19 cellular contexts compared by ENCODE assay signal in the genomic region with DNA sequence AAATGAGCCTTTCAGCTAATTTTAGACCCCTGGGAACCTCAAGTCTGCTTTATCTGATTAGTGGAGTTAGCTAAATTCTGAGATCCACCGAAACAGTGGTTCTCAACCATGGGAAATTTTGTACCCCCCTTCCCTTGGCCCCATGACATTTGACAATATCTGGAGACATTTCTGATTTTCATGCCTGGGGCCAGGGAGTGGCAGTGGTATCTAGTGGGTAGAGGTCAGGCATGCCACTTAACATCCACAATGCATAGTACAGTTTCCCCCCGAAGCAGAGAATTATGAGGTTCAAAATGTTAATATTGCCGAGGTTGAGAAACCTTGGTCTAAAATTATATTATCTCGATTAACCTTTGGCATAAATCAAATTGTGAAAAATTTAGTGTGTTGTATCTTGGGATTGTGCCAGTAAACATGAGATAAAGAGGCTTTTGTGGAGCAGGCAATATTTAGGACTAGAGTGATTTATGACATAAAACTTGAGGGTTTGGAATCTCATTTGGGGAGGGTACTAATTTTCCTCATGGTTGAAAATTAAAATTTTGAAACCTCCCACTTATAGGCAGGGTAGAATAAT.
"Had no signal": no experiment of that assay in that cellular context is flagged by ENCODE, and none has a peak within 500 bp of the region (broad histone marks: within the 10 kb centered on the region; RNA-seq: fewer than 3 reads in every experiment).

No MANE protein-coding gene starts in this region.

- H3K9ac ChIP-seq: neural progenitor cell had no signal

- H3K36me3 ChIP-seq: gastroesophageal sphincter, neural progenitor cell, sigmoid colon, spleen, upper lobe of left lung had no signal

- H3K4me1 Mint-ChIP-seq: activated CD4-positive, alpha-beta T cell treated with anti-CD3 and anti-CD28 coated beads, Interleukin-2, amount 10 ng/mL, durations not matched to agents 24 days and 14 days; brain; neural progenitor cell; stimulated activated memory B cell treated with anti-CD40 and anti-IgM and Interleukin-4, amounts not matched to agents 10 μg/mL and 1 μg/mL and 100 μg/mL, for 72 hours had no signal

- H3K4me1 ChIP-seq: neural progenitor cell, spleen had no signal

- H3K4me3 Mint-ChIP-seq: activated CD4-positive, alpha-beta T cell treated with anti-CD3 and anti-CD28 coated beads, Interleukin-2, amount 10 ng/mL, durations not matched to agents 24 days and 14 days; activated CD8-positive, alpha-beta T cell treated with anti-CD3 and anti-CD28 coated beads, Interleukin-2, amount 10 ng/mL, durations not matched to agents 7 days and 5 days; activated naive CD4-positive, alpha-beta T cell treated with anti-CD3 and anti-CD28 coated beads for 36 hours; activated T-cell treated with anti-CD3 and anti-CD28 coated beads, Interleukin-2, amount 50 U/mL, for 24 hours; brain; neural progenitor cell; stimulated activated memory B cell treated with anti-CD40 and anti-IgM and Interleukin-4, amounts not matched to agents 10 μg/mL and 1 μg/mL and 100 μg/mL, for 72 hours; T-helper 1 cell treated with Interleukin-12 subunit alpha and Interleukin-12 subunit beta and Interleukin-4 antibody, amounts not matched to agents 30 μg/mL and 1 μg/mL, for 36 hours had no signal

- H3K36me3 Mint-ChIP-seq: neural progenitor cell had no signal

- ATAC-seq: activated CD8-positive, alpha-beta T cell treated with anti-CD3 and anti-CD28 coated beads, Interleukin-2, amount 10 ng/mL, durations not matched to agents 7 days and 5 days; gastroesophageal sphincter; stimulated activated memory B cell treated with anti-CD40 and anti-IgM and Interleukin-4, amounts not matched to agents 10 μg/mL and 1 μg/mL and 100 μg/mL, for 72 hours had no signal

- H3K27ac Mint-ChIP-seq: activated CD4-positive, alpha-beta T cell treated with anti-CD3 and anti-CD28 coated beads, Interleukin-2, amount 10 ng/mL, durations not matched to agents 24 days and 14 days; activated CD8-positive, alpha-beta T cell treated with anti-CD3 and anti-CD28 coated beads, Interleukin-2, amount 10 ng/mL, durations not matched to agents 7 days and 5 days; activated naive CD4-positive, alpha-beta T cell treated with anti-CD3 and anti-CD28 coated beads for 36 hours; activated T-cell treated with anti-CD3 and anti-CD28 coated beads, Interleukin-2, amount 50 U/mL, for 24 hours; activated T-helper 2 cell treated with anti-CD3 and anti-CD28 coated beads, Interferon-gamma antibody, Interleukin-2, Interleukin-4, amounts not matched to agents 10 μg/mL and 5 μg/mL and 100 μg/mL, durations not matched to agents 14 hours and 24 hours and 36 hours; neural progenitor cell; stimulated activated memory B cell treated with anti-CD40 and anti-IgM and Interleukin-4, amounts not matched to agents 10 μg/mL and 1 μg/mL and 100 μg/mL, for 72 hours; T-helper 1 cell treated with Interleukin-12 subunit alpha and Interleukin-12 subunit beta and Interleukin-4 antibody, amounts not matched to agents 30 μg/mL and 1 μg/mL, for 36 hours had no signal

- H3K9me3 ChIP-seq: testis had no signal

- DNase-seq: activated CD4-positive, alpha-beta T cell treated with anti-CD3 and anti-CD28 coated beads, Interleukin-2, amount 10 ng/mL, durations not matched to agents 24 days and 14 days; activated CD8-positive, alpha-beta T cell treated with anti-CD3 and anti-CD28 coated beads, Interleukin-2, amount 10 ng/mL, durations not matched to agents 7 days and 5 days; activated naive CD4-positive, alpha-beta T cell treated with anti-CD3 and anti-CD28 coated beads for 36 hours; activated T-cell treated with anti-CD3 and anti-CD28 coated beads, Interleukin-2, amount 50 U/mL, for 24 hours; anterior cingulate cortex; caudate nucleus; dorsolateral prefrontal cortex; sigmoid colon; spleen; stimulated activated CD4-positive, alpha-beta T cell treated with anti-CD3 and anti-CD28 coated beads, Interleukin-4, amount 100 ng/mL, for 4 hours; testis; upper lobe of left lung had no signal

- H3K27me3 Mint-ChIP-seq: activated CD4-positive, alpha-beta T cell treated with anti-CD3 and anti-CD28 coated beads, Interleukin-2, amount 10 ng/mL, durations not matched to agents 24 days and 14 days; activated T-cell treated with anti-CD3 and anti-CD28 coated beads, Interleukin-2, amount 50 U/mL, for 24 hours; brain; stimulated activated memory B cell treated with anti-CD40 and anti-IgM and Interleukin-4, amounts not matched to agents 10 μg/mL and 1 μg/mL and 100 μg/mL, for 72 hours had no signal

- H3K27ac ChIP-seq: dorsolateral prefrontal cortex, gastroesophageal sphincter, neural progenitor cell, sigmoid colon, spleen, testis had no signal

- H3K27me3 ChIP-seq: dorsolateral prefrontal cortex, gastroesophageal sphincter, neural progenitor cell, sigmoid colon, spleen, testis, upper lobe of left lung had no signal

- H3K4me3 ChIP-seq: dorsolateral prefrontal cortex, gastroesophageal sphincter, lung, neural progenitor cell, sigmoid colon, spleen, testis, upper lobe of left lung had no signal
